8 cellular contexts compared by ENCODE assay signal in genomic region chr5:140115186-140115500, GRCh38. TPM values are rescaled to one million over a fixed set of nuclear protein-coding genes. Genes with fewer than 3 reads are reported as not detected.
A peak's percentile ranks its signal among the peaks of the same experiment; 100 is the strongest.
DNase-seq lines count a peak whose midpoint lies in the region; ATAC-seq and TF ChIP-seq lines count a peak whose summit lies in the region.

No MANE protein-coding gene starts in this region.

- peak overlapping the region; percentile 82 for H3K27ac ChIP-seq in CD8-positive, alpha-beta T cell (ENCODE audit: low read depth, low read length)
- H3K27ac ChIP-seq in OCI-LY3 (ENCODE audit: low read length) (no peak overlapping the region), ovary (no peak overlapping the region)

- peaks cover 8% of the 10 kb centered on the region for H3K27me3 Mint-ChIP-seq in CD8-positive, alpha-beta T cell (ENCODE audit: low read depth)
- peaks cover 9% of the 10 kb centered on the region for H3K27me3 Mint-ChIP-seq in endothelial cell (ENCODE audit: unreplicated experiment)

- peaks cover 66% of the 10 kb centered on the region for H3K4me1 Mint-ChIP-seq in CD8-positive, alpha-beta T cell (ENCODE audit: low read depth)
- H3K4me1 Mint-ChIP-seq in endothelial cell (ENCODE audit: unreplicated experiment) = peaks cover 25% of the 10 kb centered on the region

- intact Hi-C loops in CD8-positive, alpha-beta T cell (cut with DNase I, micrococcal nuclease) = loop anchor here (2.0 to 10.0 kb wide), 7 partner anchors 30 to 840 kb away; partner anchors contain the start of genes CD14 (in 1 of the 2), CYSTM1 (in 1 of the 2), HARS1 (in 1 of the 2) and HARS2 (in 1 of the 2)
- intact Hi-C loops in ovary (cut with DNase I) = no loop called here

- TF ChIP-seq CTCF in CD8-positive, alpha-beta T cell (IDR thresholded peaks at IDR 0.05) = no peak
- no peak for TF ChIP-seq CTCF in OCI-LY3 (IDR thresholded peaks at IDR 0.05; ENCODE audit: low read depth, low read length)
- TF ChIP-seq CTCF in endothelial cell (IDR thresholded peaks at IDR 0.05; ENCODE audit: unreplicated experiment) = no peak
- TF ChIP-seq CTCF in ovary (IDR thresholded peaks at IDR 0.05) = no peak

- no peak for ATAC-seq in CD8-positive, alpha-beta T cell
- ATAC-seq in HG02981 (IDR thresholded peaks at IDR 0.05; ENCODE audit: unreplicated experiment) = no peak

- 46 to 68% (median 54%) methylated on average over 1 of the region's 1 CpG for WGBS in ovary, 3 donors

- H3K9ac ChIP-seq in OCI-LY3 (ENCODE audit: low read length) = peak overlapping the region; percentile 83

- peaks cover 22% of the 10 kb centered on the region; the same call in 1 of the 2 replicates for H4K20me1 ChIP-seq in OCI-LY3 (ENCODE audit: insufficient read depth, low read length)

- H3K4me1 ChIP-seq in CD8-positive, alpha-beta T cell (ENCODE audit: insufficient read depth, low read length) = peaks cover 56% of the 10 kb centered on the region
- H3K4me1 ChIP-seq in OCI-LY3 (ENCODE audit: low read length) (peaks cover 25% of the 10 kb centered on the region), ovary (ENCODE audit: insufficient read depth) (peaks cover 19% of the 10 kb centered on the region)

- no peaks in the 10 kb centered on the region for H3K27me3 ChIP-seq in CD8-positive, alpha-beta T cell (ENCODE audit: insufficient read depth, low read length)
- no peaks in the 10 kb centered on the region; the same call in 1 of the 2 replicates for H3K27me3 ChIP-seq in OCI-LY3 (ENCODE audit: low read depth, low read length)
- H3K27me3 ChIP-seq in ovary = no peaks in the 10 kb centered on the region

- no peak overlapping the region for H2AFZ ChIP-seq in OCI-LY3 (ENCODE audit: low read depth, low read length)

- no peak for DNase-seq in CD8-positive, alpha-beta T cell
- DNase-seq in endothelial cell (ENCODE audit: low spot score) (no peak), ovary (no peak), D341Med (ENCODE audit: low spot score) (no peak), cortex of kidney (lab: John Stamatoyannopoulos, UW) (no peak), NAMALWA (ENCODE audit: low spot score) (no peak)

- H3K36me3 Mint-ChIP-seq in CD8-positive, alpha-beta T cell = peaks cover 6% of the 10 kb centered on the region
- no peaks in the 10 kb centered on the region for H3K36me3 Mint-ChIP-seq in endothelial cell (ENCODE audit: low read depth, unreplicated experiment)

- no peaks in the 10 kb centered on the region for H3K36me3 ChIP-seq in CD8-positive, alpha-beta T cell (ENCODE audit: insufficient read depth, low read length)
- H3K36me3 ChIP-seq in OCI-LY3 (replicated peaks; ENCODE audit: low read depth, low read length) = no peaks in the 10 kb centered on the region
- H3K36me3 ChIP-seq in ovary = no peaks in the 10 kb centered on the region

- H3K4me3 ChIP-seq in CD8-positive, alpha-beta T cell (ENCODE audit: low read depth, low read length) = peak overlapping the region; percentile 88
- peak overlapping the region; percentile 97 for H3K4me3 ChIP-seq in OCI-LY3 (ENCODE audit: low read length)
- H3K4me3 ChIP-seq in ovary = peak overlapping the region; percentile 67

- peaks cover 56% of the 10 kb centered on the region for H3K79me2 ChIP-seq in OCI-LY3 (ENCODE audit: low read length)

- POLR2A ChIA-PET in CD8-positive, alpha-beta T cell (lab: Charles Lee) = interaction anchor here (1.2 to 3.0 kb wide), 3 partner anchors 8 to 29 kb away, joined by 7 to 13 read pairs (median 9); no protein-coding TSS in a partner anchor

- H3K4me3 Mint-ChIP-seq in CD8-positive, alpha-beta T cell = peak overlapping the region; percentile 91
- H3K4me3 Mint-ChIP-seq in endothelial cell (ENCODE audit: unreplicated experiment) = peak overlapping the region; percentile 88

- peak overlapping the region; percentile 91 for H3K4me2 ChIP-seq in OCI-LY3 (ENCODE audit: low read length)

- no peaks in the 10 kb centered on the region for H3K9me3 Mint-ChIP-seq in CD8-positive, alpha-beta T cell
- no peaks in the 10 kb centered on the region for H3K9me3 Mint-ChIP-seq in endothelial cell (ENCODE audit: unreplicated experiment)

- H3K27ac Mint-ChIP-seq in CD8-positive, alpha-beta T cell = peak overlapping the region; percentile 95
- H3K27ac Mint-ChIP-seq in endothelial cell (ENCODE audit: unreplicated experiment) = no peak overlapping the region

- CTCF ChIA-PET in CD8-positive, alpha-beta T cell (lab: Charles Lee) = interaction anchor here (3.8 to 6.0 kb wide), 2 partner anchors 29 to 42 kb away, joined by 18 to 43 read pairs; no protein-coding TSS in a partner anchor

- no peak for TF ChIP-seq EP300 in ovary (IDR thresholded peaks at IDR 0.05)

- no peaks in the 10 kb centered on the region for H3K9me3 ChIP-seq in CD8-positive, alpha-beta T cell (ENCODE audit: low read length)
- H3K9me3 ChIP-seq in OCI-LY3 (ENCODE audit: insufficient read depth, low read length) = no peaks in the 10 kb centered on the region
- no peaks in the 10 kb centered on the region for H3K9me3 ChIP-seq in ovary

- TF ChIP-seq POLR2A in ovary (IDR thresholded peaks at IDR 0.05) = no peak

RNA-seq across cellular contexts. Expression of gene PURA, which starts 1.2 kb away (rescaled TPM):
- 1 to 10 TPM; 4.0 to 4.3 TPM for total RNA-seq in CD8-positive, alpha-beta T cell
- total RNA-seq in endothelial cell (ENCODE audit: unreplicated experiment) (6.2 TPM), ovary (10 to 100 TPM; 19.5 to 35.5 (median 29.8) TPM)
- polyA plus RNA-seq in ovary = 10 to 100 TPM in 1 of 2 donors, 1 to 10 TPM in 1; 6.3 to 11.0 TPM

RNA-seq across cellular contexts. Expression of gene IGIP, which starts 10.6 kb away (rescaled TPM):
- total RNA-seq in CD8-positive, alpha-beta T cell = under 1 TPM; 0.78 to 0.81 TPM
- total RNA-seq in endothelial cell (ENCODE audit: unreplicated experiment) (1.3 TPM), ovary (10 to 100 TPM in 6 of 7 donors, 1 to 10 TPM in 1; 8.6 to 17.3 (median 15.5) TPM)
- polyA plus RNA-seq in ovary = 1 to 10 TPM; 6.8 to 8.8 TPM

RNA-seq across cellular contexts. Expression of gene CYSTM1, which starts 59.8 kb away (rescaled TPM):
- total RNA-seq in CD8-positive, alpha-beta T cell = 1 to 10 TPM; 8.1 to 8.6 TPM
- 21.7 TPM for total RNA-seq in endothelial cell (ENCODE audit: unreplicated experiment)
- 100 to 1,000 TPM in 1 of 7 donors, 10 to 100 TPM in 6; 24.6 to 143 (median 40.6) TPM for total RNA-seq in ovary
- polyA plus RNA-seq in ovary = 10 to 100 TPM; 34.1 to 35.4 TPM

Comparison
In these comparisons a context has a peak if more than half of its experiments do, and no peak if none do; other contexts are left out.
1. intact Hi-C loops: an anchor here in CD8-positive, alpha-beta T cell (2.0 to 10.0 kb wide); none called in ovary.